In genomic region chr5:141363952-141364660, GRCh38 we compare ENCODE assay signal across 14 cellular contexts. TPM values are rescaled to one million over a fixed set of nuclear protein-coding genes. Genes with fewer than 3 reads are reported as not detected.
A peak's percentile ranks its signal among the peaks of the same experiment; 100 is the strongest.
DNase-seq lines count a peak whose midpoint lies in the region; ATAC-seq and TF ChIP-seq lines count a peak whose summit lies in the region.
"Had no signal": no experiment of that assay in that cellular context is flagged by ENCODE, and none has a peak within 500 bp of the region (broad histone marks: within the 10 kb centered on the region; RNA-seq: fewer than 3 reads in every experiment).

TSS of gene PCDHGA5 (plus strand) at chr5:141364162. CDS start at chr5:141364331, 169 bp downstream.

- TSS peak; percentile 39 for BruUV-seq in PC-3 (replicated peaks; lab: Mats Ljungman, UMichigan)

- H4K20me1 ChIP-seq in DND-41 (ENCODE audit: insufficient read depth, low read length) (no peaks in the 10 kb centered on the region), PC-3 (ENCODE audit: low read length) (no peaks in the 10 kb centered on the region)

- H3K4me3 ChIP-seq in DND-41 (ENCODE audit: low read depth in 1 of 2, low read length in 2 of 2) (no peak within 1 kb of the TSS), PC-3 (ENCODE audit: low read length) (peak within 1 kb of the TSS; percentile 64), fibroblast of pulmonary artery (replicated peaks; ENCODE audit: low read depth, low read length) (peak within 1 kb of the TSS; percentile 40), skeletal muscle cell (ENCODE audit: low read depth, low read length) (peak within 1 kb of the TSS; percentile 27), HAP-1 (no peak within 1 kb of the TSS)

- DNase-seq in DND-41 (no peak), PC-3 (peak; percentile 45), fibroblast of pulmonary artery (ENCODE audit: low read depth) (peak; percentile 54), skeletal muscle cell (ENCODE audit: low read depth) (no peak), NCI-H2081 treated with DMSO at 0.1 percent for 48 hours (lab: John Stamatoyannopoulos, UW) (no peak), NCI-H524 (lab: John Stamatoyannopoulos, UW) (no peak), HAP-1 (ENCODE audit: low spot score in 2 of 2) (no peak), NCI-H1105 treated with DMSO at 0.1 percent for 48 hours (lab: John Stamatoyannopoulos, UW) (no peak)
- DNase-seq: amygdala, DMS79 treated with DMSO at 0.1 percent for 48 hours, islet precursor cell, T-helper 9 cell had no signal

- TF ChIP-seq CTCF in DND-41 (IDR thresholded peaks at IDR 0.05; ENCODE audit: borderline replicate concordance, extremely low read depth, low read length, poor library complexity, severe bottlenecking) = peak; percentile 8
- peak; percentile 53 for TF ChIP-seq CTCF in PC-3 (conservative IDR thresholded peaks at IDR 0.05; ENCODE audit: low read depth, low read length)
- peak; percentile 24 for TF ChIP-seq CTCF in fibroblast of pulmonary artery (IDR thresholded peaks at IDR 0.05; ENCODE audit: low read length, missing control alignments)

- H3K9me3 ChIP-seq in DND-41 (ENCODE audit: insufficient read depth, low read length, severe bottlenecking) (no peaks in the 10 kb centered on the region), PC-3 (ENCODE audit: low read length) (no peaks in the 10 kb centered on the region; the same call in 1 of the 2 replicates), HAP-1 (0 out of 2 replicates have a peak, but pooled peaks cover 3% of the 10 kb centered on the region)

- H3K79me2 ChIP-seq in DND-41 (ENCODE audit: insufficient read depth, low read length) (no peaks in the 10 kb centered on the region), PC-3 (ENCODE audit: low read length) (no peaks in the 10 kb centered on the region)

- H3K9me2 ChIP-seq in PC-3 (replicated peaks; ENCODE audit: low read length) = no peaks in the 10 kb centered on the region

- H2AFZ ChIP-seq in DND-41 (ENCODE audit: low read depth, low read length) = no peak within 1 kb of the TSS
- H2AFZ ChIP-seq in PC-3 (ENCODE audit: low read length) = peak within 1 kb of the TSS; percentile 75

- CTCF ChIA-PET in PC-3 (lab: Charles Lee) = interaction anchor here (0.6 to 1.4 kb wide), 9 partner anchors 33 to 203 kb away, joined by 3 to 10 read pairs (median 5); partner anchors contain the start of gene PCDHB9

- H3K9ac ChIP-seq in DND-41 (ENCODE audit: low read depth, low read length) (no peak within 1 kb of the TSS), PC-3 (ENCODE audit: low read length) (peak within 1 kb of the TSS; percentile 17; the same call in 1 of the 2 replicates)

- H3K36me3 ChIP-seq in DND-41 (ENCODE audit: insufficient read depth, low read length) (no peaks in the 10 kb centered on the region), PC-3 (ENCODE audit: low read depth, low read length) (no peaks in the 10 kb centered on the region; the same call in 1 of the 2 replicates), HAP-1 (replicated peaks) (no peaks in the 10 kb centered on the region)

- no peak within 1 kb of the TSS for H3K27ac ChIP-seq in DND-41 (ENCODE audit: low read length)
- H3K27ac ChIP-seq in PC-3 (ENCODE audit: low read length) = no peak within 1 kb of the TSS
- H3K27ac ChIP-seq: epithelial cell of prostate had no signal

- H3K4me1 ChIP-seq in DND-41 (ENCODE audit: insufficient read depth, low read length) (peaks cover 3% of the 10 kb centered on the region; the same call in 1 of the 2 replicates), PC-3 (ENCODE audit: insufficient read depth, low read length) (0 out of 2 replicates have a peak, but pooled peaks cover 3% of the 10 kb centered on the region), HAP-1 (no peaks in the 10 kb centered on the region)

- no peak within 1 kb of the TSS for H3K4me2 ChIP-seq in DND-41 (ENCODE audit: insufficient read depth, low read length)
- peak within 1 kb of the TSS; percentile 66 for H3K4me2 ChIP-seq in PC-3 (ENCODE audit: low read length)

- no peaks in the 10 kb centered on the region for H3F3A ChIP-seq in PC-3 (ENCODE audit: low read length, unreplicated experiment)

- in situ Hi-C loops in HAP-1 (cut with MboI; ENCODE audit: low sequenced_read_pairs) = no loop called here

- intact Hi-C loops in PC-3 (cut with micrococcal nuclease) = loop anchor here (1.0 to 5.0 kb wide), 3 partner anchors 33 to 272 kb away; partner anchors contain the start of genes PCDHB2 and PCDHGB5

- POLR2A ChIA-PET in PC-3 (lab: Charles Lee; ENCODE audit: unreplicated experiment) = no interaction called here

- H3K27me3 ChIP-seq in DND-41 (ENCODE audit: insufficient read depth, low read length, poor library complexity) (no peaks in the 10 kb centered on the region), PC-3 (ENCODE audit: low read length) (no peaks in the 10 kb centered on the region), HAP-1 (ENCODE audit: low read depth) (no peaks in the 10 kb centered on the region)

- ATAC-seq in DND-41 (ENCODE audit: insufficient read depth, low read depth) = no peak
- ATAC-seq in PC-3 = peak; percentile 83
- ATAC-seq: stimulated activated memory B cell treated with anti-CD40 and anti-IgM and Interleukin-4, amounts not matched to agents 10 μg/mL and 1 μg/mL and 100 μg/mL, for 72 hours had no signal

RNA-seq across cellular contexts. Expression of gene PCDHGA5, which starts in this region (rescaled TPM):
- 0.98 and 2.4 TPM in 2 replicates for total RNA-seq in PC-3 (2014; rRNA removed)

Comparison
In these comparisons a context has a peak if more than half of its experiments do, and no peak if none do; other contexts are left out.
1. DNase-seq: peak in PC-3 (single experiment) and fibroblast of pulmonary artery (single experiment); none in DND-41 (single experiment), skeletal muscle cell (single experiment), NCI-H2081 treated with DMSO at 0.1 percent for 48 hours (single experiment), NCI-H524 (0 of 2), HAP-1 (0 of 2) and NCI-H1105 treated with DMSO at 0.1 percent for 48 hours (single experiment).
2. H3K4me3 ChIP-seq: peak in PC-3 (single experiment), fibroblast of pulmonary artery (single experiment) and skeletal muscle cell (single experiment); none in DND-41 (0 of 2) and HAP-1 (single experiment).
3. Peak in every context shown above with its lines, with median percentiles within 50 percentile points of each other: CTCF ChIP-seq.